8 cellular contexts compared by ENCODE assay signal in genomic region chr12:51218607-51219161, GRCh38. TPM values are rescaled to one million over a fixed set of nuclear protein-coding genes. Genes with fewer than 3 reads are reported as not detected.
DNase-seq lines count a peak whose midpoint lies in the region; ATAC-seq and TF ChIP-seq lines count a peak whose summit lies in the region.

No MANE protein-coding gene starts in this region.

- H3K9me3 Mint-ChIP-seq in CD8-positive, alpha-beta T cell, result no peaks in the 10 kb centered on the region

- in situ Hi-C loops in astrocyte of the spinal cord (cut with HindIII; ENCODE audit: low sequenced_read_pairs), result no loop called here

- POLR2A ChIA-PET in CD8-positive, alpha-beta T cell (lab: Charles Lee), result interaction anchor here (1.0 to 4.8 kb wide), 15 partner anchors 12 to 813 kb away, joined by 3 to 101 read pairs (median 5); partner anchors contain the start of genes ATF1, CSRNP2 and DAZAP2

- no peak for TF ChIP-seq CTCF in CD8-positive, alpha-beta T cell (IDR thresholded peaks at IDR 0.05)
- no peak for TF ChIP-seq CTCF in astrocyte of the spinal cord (IDR thresholded peaks at IDR 0.05; ENCODE audit: low read depth, low read length)

- intact Hi-C loops in CD8-positive, alpha-beta T cell (cut with DNase I, micrococcal nuclease), result loop anchor here (1.0 to 10.0 kb wide), 9 partner anchors 20 to 816 kb away; partner anchors contain the start of genes DAZAP2 (in 2 of the 2), LETMD1 (in 2 of the 2), ATF1 (in 1 of the 2) and BIN2 (in 1 of the 2)

- H3K36me3 Mint-ChIP-seq in CD8-positive, alpha-beta T cell, result peaks cover 6% of the 10 kb centered on the region

- DNase-seq in CD8-positive, alpha-beta T cell, result no peak
- DNase-seq in Karpas-422 (no peak), astrocyte of the spinal cord (ENCODE audit: low read depth, low spot score) (no peak), kidney tubule cell (ENCODE audit: low spot score) (peak; percentile 75), substantia nigra (lab: John Stamatoyannopoulos, UW) (peak in 2 of 49 donors; percentile 6 to 27), NCI-H1436 treated with DMSO at 0.1 percent for 48 hours (lab: John Stamatoyannopoulos, UW) (no peak)

- CTCF ChIA-PET in CD8-positive, alpha-beta T cell (lab: Charles Lee), result interaction anchor here (0.6 to 2.4 kb wide), 8 partner anchors 8 to 122 kb away, joined by 3 to 17 read pairs (median 4); partner anchors contain the start of gene DAZAP2

- no peaks in the 10 kb centered on the region for H3K36me3 ChIP-seq in CD8-positive, alpha-beta T cell (ENCODE audit: insufficient read depth, low read length)
- no peaks in the 10 kb centered on the region for H3K36me3 ChIP-seq in Karpas-422 (ENCODE audit: insufficient read depth, low read length)

- H3K9ac ChIP-seq in Karpas-422 (ENCODE audit: low read length), result peak overlapping the region; percentile 71

- peak overlapping the region; percentile 93 for H3K4me3 Mint-ChIP-seq in CD8-positive, alpha-beta T cell

- H3K27me3 Mint-ChIP-seq in CD8-positive, alpha-beta T cell (ENCODE audit: low read depth), result no peaks in the 10 kb centered on the region

- peaks cover 19% of the 10 kb centered on the region for H3K4me1 ChIP-seq in CD8-positive, alpha-beta T cell (ENCODE audit: insufficient read depth, low read length)
- H3K4me1 ChIP-seq in Karpas-422 (ENCODE audit: low read length), result peaks cover 12% of the 10 kb centered on the region

- ATAC-seq in CD8-positive, alpha-beta T cell, result no peak
- no peak for ATAC-seq in GM18519 (IDR thresholded peaks at IDR 0.05; ENCODE audit: low FRiP score, unreplicated experiment)
- no peak for ATAC-seq in GM21423 (IDR thresholded peaks at IDR 0.05; ENCODE audit: unreplicated experiment)

- peak overlapping the region; percentile 96 for H3K4me3 ChIP-seq in CD8-positive, alpha-beta T cell (ENCODE audit: low read depth, low read length)
- H3K4me3 ChIP-seq in Karpas-422 (ENCODE audit: low read length) (peak overlapping the region; percentile 72), astrocyte of the spinal cord (ENCODE audit: low read depth, low read length) (peak overlapping the region; percentile 62)

- no peaks in the 10 kb centered on the region for H4K20me1 ChIP-seq in Karpas-422 (ENCODE audit: insufficient read depth, low read depth, low read length)

- H3K9me3 ChIP-seq in CD8-positive, alpha-beta T cell (ENCODE audit: low read length), result no peaks in the 10 kb centered on the region
- H3K9me3 ChIP-seq in Karpas-422 (ENCODE audit: low read length), result no peaks in the 10 kb centered on the region

- peak overlapping the region; percentile 97 for H3K27ac Mint-ChIP-seq in CD8-positive, alpha-beta T cell

- H3K4me2 ChIP-seq in Karpas-422 (ENCODE audit: low read depth, low read length, poor library complexity, severe bottlenecking), result peak overlapping the region; percentile 85

- H3K79me2 ChIP-seq in Karpas-422 (ENCODE audit: low read length), result no peaks in the 10 kb centered on the region

- no peaks in the 10 kb centered on the region for H3K9me2 ChIP-seq in Karpas-422 (replicated peaks; ENCODE audit: insufficient read depth, low read length)

- H3K4me1 Mint-ChIP-seq in CD8-positive, alpha-beta T cell (ENCODE audit: low read depth), result peaks cover 24% of the 10 kb centered on the region

- peak overlapping the region; percentile 80 for H2AFZ ChIP-seq in Karpas-422 (ENCODE audit: low read length)

- peak overlapping the region; percentile 92 for H3K27ac ChIP-seq in CD8-positive, alpha-beta T cell (ENCODE audit: low read depth, low read length)
- H3K27ac ChIP-seq in Karpas-422 (ENCODE audit: low read length) (no peak overlapping the region), substantia nigra (ENCODE audit: low read depth, low read length, poor library complexity, severe bottlenecking) (peak overlapping the region; percentile 92)

- no peaks in the 10 kb centered on the region for H3K27me3 ChIP-seq in CD8-positive, alpha-beta T cell (ENCODE audit: insufficient read depth, low read length)
- no peaks in the 10 kb centered on the region for H3K27me3 ChIP-seq in Karpas-422 (ENCODE audit: low read length)

RNA-seq across cellular contexts. Expression of gene POU6F1, which starts 0.8 kb away (rescaled TPM):
- 10 to 100 TPM; 21.2 to 21.4 TPM for total RNA-seq in CD8-positive, alpha-beta T cell
- 1.6 and 3.2 TPM in 2 replicates for total RNA-seq in Karpas-422 (2014; rRNA removed; shearing (Covaris generic); ENCODE audit: low replicate concordance)

RNA-seq across cellular contexts. Expression of gene DAZAP2, which starts 19.9 kb away (rescaled TPM):
- total RNA-seq in CD8-positive, alpha-beta T cell, result 100 to 1,000 TPM; 340 to 343 TPM
- 189 and 362 TPM in 2 replicates for total RNA-seq in Karpas-422 (2014; rRNA removed; shearing (Covaris generic); ENCODE audit: low replicate concordance)

RNA-seq across cellular contexts. Expression of gene TFCP2, which starts 45.7 kb away (rescaled TPM):
- total RNA-seq in CD8-positive, alpha-beta T cell, result 1 to 10 TPM; 8.6 to 9.5 TPM
- total RNA-seq in Karpas-422 (2014; rRNA removed; shearing (Covaris generic); ENCODE audit: low replicate concordance), result 17.9 and 26.5 TPM in 2 replicates

RNA-seq across cellular contexts. Expression of gene SMAGP, which starts 51.5 kb away (rescaled TPM):
- 1 to 10 TPM; 1.9 to 2.3 TPM for total RNA-seq in CD8-positive, alpha-beta T cell
- total RNA-seq in Karpas-422 (2014; rRNA removed; shearing (Covaris generic); ENCODE audit: low replicate concordance), result 2.3 and 2.5 TPM in 2 replicates
